ENCODE assay signal across 1 cellular context in the genomic region with DNA sequence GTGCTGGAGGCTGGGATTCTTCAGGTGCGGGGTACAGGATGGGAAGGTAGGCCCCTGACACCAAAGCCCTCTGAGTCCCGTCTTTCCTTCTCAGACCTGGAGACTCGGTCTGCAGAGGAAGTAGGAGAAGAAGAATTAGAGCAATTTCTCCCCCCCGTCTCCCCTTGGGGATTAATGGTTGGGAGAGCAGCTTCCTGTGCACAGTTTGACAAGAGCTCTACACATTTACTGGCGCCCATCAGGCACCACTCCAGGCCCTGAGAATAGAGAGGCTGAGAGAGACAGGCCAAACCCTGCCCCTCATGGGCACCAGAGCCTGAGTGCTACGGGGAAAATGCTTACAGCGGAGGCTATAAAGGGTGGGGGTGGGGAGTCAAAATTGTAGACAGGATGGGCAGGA.
TF ChIP-seq lines count a peak whose summit lies in the region.

No MANE protein-coding gene starts in this region.

TF ChIP-seq in H1, 55 proteins besides CTCF, POLR2A, EP300 and RAD21:
- TF ChIP-seq TAF7 (optimal IDR thresholded peaks at IDR 0.05; ENCODE audit: borderline replicate concordance, low read depth, low read length) (no peak), CBX8 (IDR thresholded peaks at IDR 0.05; ENCODE audit: borderline replicate concordance, low read depth, low read length) (no peak), RFX5 (IDR thresholded peaks at IDR 0.05; ENCODE audit: borderline replicate concordance, low read depth, low read length) (no peak), TCF12 (IDR thresholded peaks at IDR 0.05; ENCODE audit: low read depth, low read length) (no peak), ZNF274 (IDR thresholded peaks at IDR 0.05; ENCODE audit: borderline replicate concordance, extremely low read depth, low read length) (no peak), YY1 (IDR thresholded peaks at IDR 0.05; ENCODE audit: low read depth, low read length) (no peak), SP2 (IDR thresholded peaks at IDR 0.05; ENCODE audit: low read length) (no peak)
